29 cellular contexts compared by ENCODE assay signal in the genomic region with DNA sequence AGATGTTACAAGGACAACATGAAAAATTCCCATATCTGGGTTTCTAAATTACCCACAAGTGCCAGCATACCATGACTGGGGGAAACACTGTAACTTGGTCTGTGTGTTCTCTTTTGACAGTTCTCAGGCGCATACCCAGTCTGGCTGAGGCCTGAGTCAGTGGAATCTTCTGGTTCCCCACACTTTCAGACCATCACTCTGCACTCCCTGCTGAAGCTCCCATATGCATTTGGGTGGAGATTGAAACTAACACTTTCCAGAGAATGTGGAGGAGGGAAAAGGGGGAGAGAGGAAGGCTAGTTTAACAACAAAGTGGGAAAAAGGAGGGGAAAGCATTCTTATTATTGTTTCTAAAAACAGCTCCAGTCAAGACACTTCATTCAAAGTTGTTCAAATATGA. TPM values are rescaled to one million over a fixed set of nuclear protein-coding genes. Genes with fewer than 3 reads are reported as not detected.
DNase-seq lines count a peak whose midpoint lies in the region; ATAC-seq and TF ChIP-seq lines count a peak whose summit lies in the region.
"Had no signal": no experiment of that assay in that cellular context is flagged by ENCODE, and none has a peak within 500 bp of the region (broad histone marks: within the 10 kb centered on the region; RNA-seq: fewer than 3 reads in every experiment).

No MANE protein-coding gene starts in this region.

- DNase-seq in NCI-H226 (peak; percentile 13), chondrocyte (ENCODE audit: low spot score) (no peak), T-helper 2 cell (no peak), RWPE1 (ENCODE audit: low spot score) (no peak)
- DNase-seq in effector memory CD8-positive, alpha-beta T cell = no peak
- no peak for DNase-seq in stimulated activated CD4-positive, alpha-beta T cell treated with anti-CD3 and anti-CD28 coated beads, Interleukin-12 subunit alpha, Interleukin-12 subunit beta, amount 100 ng/mL, for 4 hours
- DNase-seq: activated CD4-positive, alpha-beta T cell treated with anti-CD3 and anti-CD28 coated beads for 4 hours; activated CD8-positive, alpha-beta memory T cell treated with anti-CD3 and anti-CD28 coated beads for 24 hours; activated gamma-delta T cell treated with Interleukin-2 at 50 U/mL for 16 hours; activated naive CD8-positive, alpha-beta T cell treated with anti-CD3 and anti-CD28 coated beads, Interleukin-2, amount 50 U/mL, for 24 hours; COR-L47; DMS53; effector CD4-positive, alpha-beta T cell; foreskin keratinocyte; GDM1; H7; heart left ventricle; mammary epithelial cell; NCI-H1105; NCI-H1930; NCI-H2227 treated with DMSO at 0.1 percent for 48 hours; NCI-H82 had no signal

- H3K27me3 Mint-ChIP-seq in chondrocyte (ENCODE audit: low read depth) = no peaks in the 10 kb centered on the region
- H3K27me3 Mint-ChIP-seq in effector memory CD8-positive, alpha-beta T cell = peaks cover 62 to 89% of the 10 kb centered on the region in 2 donors

- no peak for ATAC-seq in effector memory CD8-positive, alpha-beta T cell (replicated peaks)
- ATAC-seq: activated naive CD8-positive, alpha-beta T cell treated with anti-CD3 and anti-CD28 coated beads, Interleukin-2, amount 50 U/mL, for 24 hours; foreskin keratinocyte; heart left ventricle; K562 had no signal

- H3K27ac ChIP-seq in ACC112 (ENCODE audit: low read depth, low read length) (no peak overlapping the region), mesodermal cell (ENCODE audit: low read depth, low read length, severe bottlenecking) (peak overlapping the region; percentile 3), RWPE1 (no peak overlapping the region)
- H3K27ac ChIP-seq: BLaER1 treated with 17β-estradiol and CSF1 and Interleukin-3, amounts not matched to agents 10 nM and 100 nM; epithelial cell of prostate; foreskin keratinocyte; tibial nerve had no signal

- CTCF ChIA-PET in RWPE1 (lab: Yijun Ruan, JAX) = no interaction called here

- POLR2A ChIA-PET in RWPE1 (lab: Yijun Ruan, JAX; ENCODE audit: low non-redundant PET) = no interaction called here

- H3K36me3 ChIP-seq in ACC112 (ENCODE audit: insufficient read depth, low read length) (no peaks in the 10 kb centered on the region), mesodermal cell (ENCODE audit: control insufficient read depth, insufficient read depth, low read length) (no peaks in the 10 kb centered on the region)
- H3K36me3 ChIP-seq: BLaER1 treated with 17β-estradiol and CSF1 and Interleukin-3, amounts not matched to agents 10 nM and 100 nM; heart left ventricle; tibial nerve had no signal

- H3K79me2 ChIP-seq in ACC112 (ENCODE audit: control insufficient read depth, insufficient read depth, low read length, unreplicated experiment) = no peaks in the 10 kb centered on the region

- TF ChIP-seq CTCF in chondrocyte (IDR thresholded peaks at IDR 0.05) (no peak), RWPE1 (conservative IDR thresholded peaks at IDR 0.05; ENCODE audit: low read depth) (no peak)

- peak overlapping the region; percentile 88 for H3K27ac Mint-ChIP-seq in chondrocyte (ENCODE audit: unreplicated experiment)
- no peak overlapping the region for H3K27ac Mint-ChIP-seq in effector memory CD8-positive, alpha-beta T cell
- H3K27ac Mint-ChIP-seq: activated naive CD8-positive, alpha-beta T cell treated with anti-CD3 and anti-CD28 coated beads, Interleukin-2, amount 50 U/mL, for 24 hours; brain had no signal

- peaks cover 62% of the 10 kb centered on the region for H3K4me1 ChIP-seq in ACC112 (ENCODE audit: control insufficient read depth, insufficient read depth, low read length, unreplicated experiment)
- H3K4me1 ChIP-seq in mesodermal cell (ENCODE audit: control insufficient read depth, insufficient read depth, low read length, poor library complexity, severe bottlenecking) = peaks cover 15% of the 10 kb centered on the region

- peaks cover 79% of the 10 kb centered on the region for H3K4me1 Mint-ChIP-seq in chondrocyte (ENCODE audit: low read depth)
- H3K4me1 Mint-ChIP-seq in effector memory CD8-positive, alpha-beta T cell (ENCODE audit: low read depth in 2 of 2) = peaks cover 0 to 3% of the 10 kb centered on the region in 2 donors
- H3K4me1 Mint-ChIP-seq: activated naive CD8-positive, alpha-beta T cell treated with anti-CD3 and anti-CD28 coated beads, Interleukin-2, amount 50 U/mL, for 24 hours had no signal

- H3K36me3 Mint-ChIP-seq in chondrocyte (ENCODE audit: low read depth) = no peaks in the 10 kb centered on the region
- H3K36me3 Mint-ChIP-seq in effector memory CD8-positive, alpha-beta T cell (ENCODE audit: insufficient read depth) = no peaks in the 10 kb centered on the region
- H3K36me3 Mint-ChIP-seq: brain had no signal

- H3K4me3 Mint-ChIP-seq in chondrocyte (ENCODE audit: unreplicated experiment) = no peak overlapping the region
- H3K4me3 Mint-ChIP-seq in effector memory CD8-positive, alpha-beta T cell = no peak overlapping the region
- H3K4me3 Mint-ChIP-seq: activated naive CD8-positive, alpha-beta T cell treated with anti-CD3 and anti-CD28 coated beads, Interleukin-2, amount 50 U/mL, for 24 hours; brain had no signal

- WGBS in mesodermal cell (ENCODE audit: insufficient coverage in 2 of 2), 2 experiments = 100% methylated on average over 1 of the region's 1 CpG; no CpG with 5 or more reads in 1 of the 2 experiments

- H2AFZ ChIP-seq in ACC112 (ENCODE audit: low read length, unreplicated experiment) = peak overlapping the region; percentile 7

- peaks cover 8% of the 10 kb centered on the region for H3K9me3 ChIP-seq in mesodermal cell (ENCODE audit: control insufficient read depth, low read length)

- no peaks in the 10 kb centered on the region for H3K9me3 Mint-ChIP-seq in chondrocyte (ENCODE audit: low read depth)
- no peaks in the 10 kb centered on the region for H3K9me3 Mint-ChIP-seq in effector memory CD8-positive, alpha-beta T cell
- H3K9me3 Mint-ChIP-seq: activated naive CD8-positive, alpha-beta T cell treated with anti-CD3 and anti-CD28 coated beads, Interleukin-2, amount 50 U/mL, for 24 hours had no signal

- H3K27me3 ChIP-seq in ACC112 (ENCODE audit: insufficient read depth, low read length) = no peaks in the 10 kb centered on the region
- H3K27me3 ChIP-seq: BLaER1 treated with 17β-estradiol and CSF1 and Interleukin-3, amounts not matched to agents 10 nM and 100 nM; foreskin keratinocyte; heart left ventricle; tibial nerve had no signal

- H3K4me3 ChIP-seq in ACC112 (ENCODE audit: low read depth, low read length) (no peak overlapping the region), mesodermal cell (ENCODE audit: extremely low read depth, insufficient read depth, low read length, poor library complexity, severe bottlenecking) (no peak overlapping the region)
- H3K4me3 ChIP-seq: BLaER1 treated with 17β-estradiol and CSF1 and Interleukin-3, amounts not matched to agents 10 nM and 100 nM; heart left ventricle; K562; tibial nerve had no signal

RNA-seq across cellular contexts. Expression of gene CTIF, which starts 48.2 kb away (rescaled TPM):
- total RNA-seq in chondrocyte = 173 to 236 TPM (median 184 TPM) in 3 replicates
- 29.8 TPM for polyA plus RNA-seq in mesodermal cell (2013, experiment 1 of 2)
- 26.5 TPM for polyA plus RNA-seq in mesodermal cell (2013, experiment 2 of 2)
